9 cellular contexts compared by ENCODE assay signal in the genomic region with DNA sequence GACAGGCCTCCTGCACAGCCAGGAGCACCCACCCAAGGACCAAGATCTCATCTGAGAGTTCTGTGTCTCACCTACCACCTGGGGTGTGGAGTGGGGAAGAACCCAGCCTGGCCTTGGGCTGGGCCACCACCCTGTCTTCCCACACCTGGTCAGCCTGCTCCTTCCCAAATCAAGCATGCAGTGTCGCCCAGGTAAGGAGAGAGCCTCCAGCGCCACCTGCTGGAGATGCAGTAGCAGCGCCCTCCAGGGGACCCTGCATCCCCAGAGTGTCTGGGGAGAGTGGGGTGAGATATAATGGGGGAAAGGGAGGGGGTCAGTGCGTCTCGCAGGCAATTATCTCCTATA. TPM values are rescaled to one million over a fixed set of nuclear protein-coding genes. Genes with fewer than 3 reads are reported as not detected.
DNase-seq lines count a peak whose midpoint lies in the region; ATAC-seq, FAIRE-seq and TF ChIP-seq lines count a peak whose summit lies in the region.
"Had no signal": no experiment of that assay in that cellular context is flagged by ENCODE, and none has a peak within 500 bp of the region (broad histone marks: within the 10 kb centered on the region; RNA-seq: fewer than 3 reads in every experiment).

No MANE protein-coding gene starts in this region.

- no peaks in the 10 kb centered on the region for H3K4me1 Mint-ChIP-seq in activated T-cell treated with anti-CD3 and anti-CD28 coated beads, Interleukin-2, amount 50 U/mL, for 72 hours (ENCODE audit: low read depth)

- H3K27ac Mint-ChIP-seq in activated T-cell treated with anti-CD3 and anti-CD28 coated beads, Interleukin-2, amount 50 U/mL, for 72 hours, result no peak overlapping the region

- H3K9me3 Mint-ChIP-seq in activated T-cell treated with anti-CD3 and anti-CD28 coated beads, Interleukin-2, amount 50 U/mL, for 72 hours, result no peaks in the 10 kb centered on the region

- H3K36me3 ChIP-seq in OCI-LY7 (ENCODE audit: insufficient read depth, low read length) (no peaks in the 10 kb centered on the region), pancreas (no peaks in the 10 kb centered on the region), upper lobe of right lung (no peaks in the 10 kb centered on the region)

- ATAC-seq in HG03280 (IDR thresholded peaks at IDR 0.05; ENCODE audit: unreplicated experiment), result peak; percentile 62
- peak; percentile 84 to 87 for ATAC-seq in activated T-cell treated with anti-CD3 and anti-CD28 coated beads, Interleukin-2, amount 50 U/mL, for 72 hours (replicated peaks in 1 of 2)
- ATAC-seq in pancreas, result peak; percentile 82 to 98 (median 95)
- ATAC-seq in upper lobe of right lung, result peak; percentile 96
- ATAC-seq in GM19455 (IDR thresholded peaks at IDR 0.05; ENCODE audit: unreplicated experiment), result no peak

- TF ChIP-seq CTCF in OCI-LY7 (conservative IDR thresholded peaks at IDR 0.05; ENCODE audit: low read length) (peak; percentile 96), fibroblast of villous mesenchyme (IDR thresholded peaks at IDR 0.05; ENCODE audit: insufficient read depth, low read depth, low read length) (peak; percentile 93), pancreas (IDR thresholded peaks at IDR 0.05) (peak; percentile 71 to 86 (median 78)), upper lobe of right lung (IDR thresholded peaks at IDR 0.05) (peak; percentile 85)

- POLR2A ChIA-PET in OCI-LY7 (lab: Charles Lee), result interaction anchor here (0.6 kb wide), 1 partner anchor 70 kb away, joined by 3 read pairs; no protein-coding TSS in a partner anchor

- H3K9me3 ChIP-seq in OCI-LY7 (ENCODE audit: low read length) (no peaks in the 10 kb centered on the region), pancreas (no peaks in the 10 kb centered on the region), upper lobe of right lung (no peaks in the 10 kb centered on the region)

- no TSS peak for BruUV-seq in OCI-LY7 (replicated peaks; lab: Mats Ljungman, UMichigan)

- H3K4me3 Mint-ChIP-seq in activated T-cell treated with anti-CD3 and anti-CD28 coated beads, Interleukin-2, amount 50 U/mL, for 72 hours, result no peak overlapping the region

- 0 to 1% methylated on average over 5 of the region's 5 CpGs for WGBS in pancreas, 2 donors

- no peaks in the 10 kb centered on the region for H3K4me1 ChIP-seq in OCI-LY7 (ENCODE audit: insufficient read depth, low read length, poor library complexity, severe bottlenecking)
- no peaks in the 10 kb centered on the region for H3K4me1 ChIP-seq in pancreas
- no peaks in the 10 kb centered on the region for H3K4me1 ChIP-seq in upper lobe of right lung

- intact Hi-C loops in OCI-LY7 (cut with micrococcal nuclease; ENCODE audit: unreplicated experiment) (loop anchor here (1.0 kb wide), 2 partner anchors 52 to 56 kb away; no protein-coding TSS in a partner anchor), pancreas (cut with DNase I) (loop anchor here in 2 of 3 donors (5.0 to 10.0 kb wide), 2 partner anchors 49 to 52 kb away; partner anchors contain the start of gene NPPA (in 1 of the 2)), upper lobe of right lung (cut with DNase I) (loop anchor here (5.0 kb wide), 1 partner anchor 57 kb away; no protein-coding TSS in a partner anchor)

- peak; percentile 87 for DNase-seq in COLO668 (lab: John Stamatoyannopoulos, UW; ENCODE audit: unreplicated experiment)
- peak; percentile 76 for DNase-seq in OCI-LY7 (ENCODE audit: low spot score)
- peak; percentile 71 to 77 for DNase-seq in activated T-cell treated with anti-CD3 and anti-CD28 coated beads, Interleukin-2, amount 50 U/mL, for 72 hours
- DNase-seq in fibroblast of villous mesenchyme (ENCODE audit: low read depth), result peak; percentile 39
- peak; percentile 52 to 92 (median 78) for DNase-seq in pancreas
- peak; percentile 87 for DNase-seq in upper lobe of right lung

- H3K4me3 ChIP-seq in OCI-LY7 (ENCODE audit: low read depth, low read length, poor library complexity, severe bottlenecking) (no peak overlapping the region), fibroblast of villous mesenchyme (ENCODE audit: low read depth, low read length) (no peak overlapping the region), pancreas (no peak overlapping the region), upper lobe of right lung (no peak overlapping the region)

- H2AFZ ChIP-seq in OCI-LY7 (ENCODE audit: low read length), result no peak overlapping the region

- H3K27me3 ChIP-seq in pancreas (peaks cover 0 to 6% (median 0%) of the 10 kb centered on the region in 4 donors), upper lobe of right lung (peaks cover 41% of the 10 kb centered on the region)

- no peaks in the 10 kb centered on the region for H3K36me3 Mint-ChIP-seq in activated T-cell treated with anti-CD3 and anti-CD28 coated beads, Interleukin-2, amount 50 U/mL, for 72 hours (ENCODE audit: insufficient read depth in 2 of 2)

- no peaks in the 10 kb centered on the region for H3K79me2 ChIP-seq in OCI-LY7 (ENCODE audit: insufficient read depth, low read depth, low read length)

- CTCF ChIA-PET in OCI-LY7 (lab: Charles Lee; ENCODE audit: unreplicated experiment), result no interaction called here

- H3K27ac ChIP-seq in OCI-LY7 (ENCODE audit: low read depth, low read length, poor library complexity, severe bottlenecking), result no peak overlapping the region
- no peak overlapping the region for H3K27ac ChIP-seq in pancreas
- no peak overlapping the region for H3K27ac ChIP-seq in upper lobe of right lung

- H3K27me3 Mint-ChIP-seq in activated T-cell treated with anti-CD3 and anti-CD28 coated beads, Interleukin-2, amount 50 U/mL, for 72 hours (ENCODE audit: low read depth), result peaks cover 27% of the 10 kb centered on the region

- H3K9me2 ChIP-seq in OCI-LY7 (ENCODE audit: insufficient read depth, low read length), result no peaks in the 10 kb centered on the region

- no peak for FAIRE-seq in pancreas (lab: Jason Lieb, UNC)

- H4K20me1 ChIP-seq in OCI-LY7 (ENCODE audit: insufficient read depth, low read length), result no peaks in the 10 kb centered on the region

- H3K4me2 ChIP-seq in OCI-LY7 (ENCODE audit: low read length), result no peak overlapping the region

RNA-seq across cellular contexts. Expression of gene KIAA2013, which starts 32.3 kb away (rescaled TPM):
- total RNA-seq in OCI-LY7 (2014; rRNA removed; shearing (Covaris generic)), result 42.3 and 48.3 TPM in 2 replicates
- total RNA-seq in OCI-LY7 (2022), result 43.7 and 47.2 TPM in 2 replicates
- 10 to 100 TPM; 25.3 to 26.9 TPM for total RNA-seq in activated T-cell treated with anti-CD3 and anti-CD28 coated beads, Interleukin-2, amount 50 U/mL, for 72 hours
- 57.9 and 69.9 TPM in 2 replicates for total RNA-seq in fibroblast of villous mesenchyme
- 10 to 100 TPM; 23.9 to 33.8 (median 28.0) TPM for total RNA-seq in pancreas
- 10 to 100 TPM; 21.0 to 25.3 TPM for polyA plus RNA-seq in pancreas
- 43.7 TPM for total RNA-seq in upper lobe of right lung

RNA-seq across cellular contexts. Expression of gene NPPB, which starts 35.1 kb away (rescaled TPM):
- total RNA-seq in OCI-LY7 (2014; rRNA removed; shearing (Covaris generic)), result not detected in 2 replicates
- total RNA-seq in OCI-LY7 (2022), result not detected in 2 replicates
- total RNA-seq in activated T-cell treated with anti-CD3 and anti-CD28 coated beads, Interleukin-2, amount 50 U/mL, for 72 hours, result not detected
- 3.9 and 4.7 TPM in 2 replicates for total RNA-seq in fibroblast of villous mesenchyme
- total RNA-seq in pancreas, result 1 to 10 TPM in 1 of 6 donors, under 1 TPM in 2, not detected in 3; 0.28 to 1.5 (median 0.31) TPM
- polyA plus RNA-seq in pancreas, result 1 to 10 TPM in 1 of 2 donors, under 1 TPM in 1; 0.95 to 1.6 TPM
- 0.81 TPM for total RNA-seq in upper lobe of right lung
- total RNA-seq: subcutaneous adipose tissue had no signal

RNA-seq across cellular contexts. Expression of gene PLOD1, which starts 40.6 kb away (rescaled TPM):
- total RNA-seq in OCI-LY7 (2014; rRNA removed; shearing (Covaris generic)), result 9.4 and 11.3 TPM in 2 replicates
- total RNA-seq in OCI-LY7 (2022), result 9.7 and 11.7 TPM in 2 replicates
- 10 to 100 TPM; 13.5 to 13.6 TPM for total RNA-seq in activated T-cell treated with anti-CD3 and anti-CD28 coated beads, Interleukin-2, amount 50 U/mL, for 72 hours
- 309 and 324 TPM in 2 replicates for total RNA-seq in fibroblast of villous mesenchyme
- 10 to 100 TPM; 25.3 to 55.2 (median 37.7) TPM for total RNA-seq in pancreas
- polyA plus RNA-seq in pancreas, result 10 to 100 TPM; 20.0 to 30.5 TPM
- total RNA-seq in upper lobe of right lung, result 76.8 TPM

RNA-seq across cellular contexts. Expression of gene NPPA, which starts 46.3 kb away (rescaled TPM):
- not detected in 2 replicates for total RNA-seq in OCI-LY7 (2014; rRNA removed; shearing (Covaris generic))
- total RNA-seq in OCI-LY7 (2022) (not detected in 2 replicates), fibroblast of villous mesenchyme (0.32 TPM in 1 of 2 replicates, not detected in the other), pancreas (under 1 TPM in 1 of 6 donors, not detected in 5; 0.24 TPM), upper lobe of right lung (8.4 TPM)
- not detected for total RNA-seq in activated T-cell treated with anti-CD3 and anti-CD28 coated beads, Interleukin-2, amount 50 U/mL, for 72 hours
- 1 to 10 TPM in 1 of 2 donors, under 1 TPM in 1; 0.28 to 1.3 TPM for polyA plus RNA-seq in pancreas
- total RNA-seq: subcutaneous adipose tissue had no signal
